ENCODE assay signal across 14 cellular contexts in genomic region chr9:22041792-22042191, GRCh38. TPM values are rescaled to one million over a fixed set of nuclear protein-coding genes. Genes with fewer than 3 reads are reported as not detected.
DNase-seq lines count a peak whose midpoint lies in the region; ATAC-seq and TF ChIP-seq lines count a peak whose summit lies in the region.
"Had no signal": no experiment of that assay in that cellular context is flagged by ENCODE, and none has a peak within 500 bp of the region (broad histone marks: within the 10 kb centered on the region; RNA-seq: fewer than 3 reads in every experiment).

No MANE protein-coding gene starts in this region.

- H3K9me2 ChIP-seq in SK-N-SH, result no peaks in the 10 kb centered on the region

- TF ChIP-seq CTCF in SK-N-SH (IDR thresholded peaks at IDR 0.05) (no peak), brain microvascular endothelial cell (IDR thresholded peaks at IDR 0.05; ENCODE audit: low read depth, low read length, missing control alignments) (no peak), upper lobe of right lung (IDR thresholded peaks at IDR 0.05) (no peak)

- H3K4me3 Mint-ChIP-seq in activated CD8-positive, alpha-beta memory T cell treated with anti-CD3 and anti-CD28 coated beads, Interleukin-2, amount 10 ng/mL, durations not matched to agents 7 days and 5 days, result no peak overlapping the region
- H3K4me3 Mint-ChIP-seq: natural killer cell had no signal

- no peaks in the 10 kb centered on the region for H4K20me1 ChIP-seq in SK-N-SH (ENCODE audit: insufficient read depth)

- H3K36me3 ChIP-seq in SK-N-SH (replicated peaks in 1 of 2; ENCODE audit: control insufficient read depth in 1 of 2, insufficient read depth in 2 of 2, low read length in 1 of 2), result no peaks in the 10 kb centered on the region
- H3K36me3 ChIP-seq in brain microvascular endothelial cell (replicated peaks), result no peaks in the 10 kb centered on the region
- no peaks in the 10 kb centered on the region for H3K36me3 ChIP-seq in upper lobe of right lung

- no peak for TF ChIP-seq EP300 in SK-N-SH (IDR thresholded peaks at IDR 0.05; ENCODE audit: borderline replicate concordance in 1 of 2, low read depth in 1 of 2, low read length in 1 of 2)

- H3K27ac ChIP-seq in SK-N-SH (ENCODE audit: low read depth in 2 of 2, low read length in 1 of 2) (peak overlapping the region in 1 of 2 experiments; percentile 64; a peak in 2 of 4 replicates), brain microvascular endothelial cell (peak overlapping the region; percentile 2), upper lobe of right lung (no peak overlapping the region)

- H3K27me3 Mint-ChIP-seq in activated CD8-positive, alpha-beta memory T cell treated with anti-CD3 and anti-CD28 coated beads, Interleukin-2, amount 10 ng/mL, durations not matched to agents 7 days and 5 days, result peaks cover 34% of the 10 kb centered on the region

- no peak overlapping the region for H3K9ac ChIP-seq in SK-N-SH

- H2AFZ ChIP-seq in SK-N-SH (ENCODE audit: low read depth), result no peak overlapping the region

- peaks cover 13% of the 10 kb centered on the region for H3F3A ChIP-seq in SK-N-SH (replicated peaks; ENCODE audit: insufficient read depth)

- H3K36me3 Mint-ChIP-seq in activated CD8-positive, alpha-beta memory T cell treated with anti-CD3 and anti-CD28 coated beads, Interleukin-2, amount 10 ng/mL, durations not matched to agents 7 days and 5 days, result peaks cover 2% of the 10 kb centered on the region
- H3K36me3 Mint-ChIP-seq: natural killer cell had no signal

- no peaks in the 10 kb centered on the region; a peak in 1 of 4 replicates for H3K4me1 ChIP-seq in SK-N-SH (ENCODE audit: control insufficient read depth in 1 of 2, insufficient read depth in 2 of 2, low read depth in 1 of 2, low read length in 1 of 2)
- H3K4me1 ChIP-seq in upper lobe of right lung, result peaks cover 9% of the 10 kb centered on the region

- ATAC-seq in SK-N-SH treated with all-trans-retinoic acid at 6 μM for 48 hours (peak; percentile 32), upper lobe of right lung (peak; percentile 96), GM18858 (IDR thresholded peaks at IDR 0.05; ENCODE audit: unreplicated experiment) (no peak), GM18873 (IDR thresholded peaks at IDR 0.05; ENCODE audit: low FRiP score, unreplicated experiment) (no peak)
- ATAC-seq in activated CD8-positive, alpha-beta memory T cell treated with anti-CD3 and anti-CD28 coated beads, Interleukin-2, amount 10 ng/mL, durations not matched to agents 7 days and 5 days, result no peak
- ATAC-seq: natural killer cell had no signal

- H3K4me2 ChIP-seq in SK-N-SH, result no peak overlapping the region

- H3K4me3 ChIP-seq in SK-N-SH (ENCODE audit: low read depth in 2 of 2, low read length in 1 of 2) (no peak overlapping the region), brain microvascular endothelial cell (ENCODE audit: low read depth, low read length) (no peak overlapping the region), upper lobe of right lung (no peak overlapping the region)

- TF ChIP-seq RAD21 in SK-N-SH (IDR thresholded peaks at IDR 0.05; ENCODE audit: low read length), result no peak

- no peak for DNase-seq in SK-N-SH
- DNase-seq in brain microvascular endothelial cell, result no peak
- peak; percentile 65 for DNase-seq in kidney tubule cell (ENCODE audit: low spot score)
- no peak for DNase-seq in upper lobe of right lung
- DNase-seq in activated CD8-positive, alpha-beta memory T cell treated with anti-CD3 and anti-CD28 coated beads, Interleukin-2, amount 10 ng/mL, durations not matched to agents 7 days and 5 days, result no peak
- DNase-seq: activated gamma-delta T cell treated with Interleukin-2 at 50 U/mL for 16 hours; GF-D8; Karpas-422; natural killer cell; stimulated activated CD4-positive, alpha-beta T cell treated with anti-CD3 and anti-CD28 coated beads, Interleukin-12 subunit alpha, Interleukin-12 subunit beta, amount 100 ng/mL, for 4 hours had no signal

- POLR2A ChIA-PET in SK-N-SH (lab: Yijun Ruan, JAX), result no interaction called here

- H3K27ac Mint-ChIP-seq in activated CD8-positive, alpha-beta memory T cell treated with anti-CD3 and anti-CD28 coated beads, Interleukin-2, amount 10 ng/mL, durations not matched to agents 7 days and 5 days, result no peak overlapping the region
- H3K27ac Mint-ChIP-seq: natural killer cell had no signal

- no peaks in the 10 kb centered on the region for H3K79me2 ChIP-seq in SK-N-SH (ENCODE audit: insufficient read depth)

- peaks cover 38% of the 10 kb centered on the region for H3K4me1 Mint-ChIP-seq in activated CD8-positive, alpha-beta memory T cell treated with anti-CD3 and anti-CD28 coated beads, Interleukin-2, amount 10 ng/mL, durations not matched to agents 7 days and 5 days
- H3K4me1 Mint-ChIP-seq: natural killer cell had no signal

- no peaks in the 10 kb centered on the region for H3K27me3 ChIP-seq in SK-N-SH (ENCODE audit: insufficient read depth)
- H3K27me3 ChIP-seq in brain microvascular endothelial cell (replicated peaks), result no peaks in the 10 kb centered on the region
- no peaks in the 10 kb centered on the region for H3K27me3 ChIP-seq in upper lobe of right lung

- CTCF ChIA-PET in SK-N-SH (lab: Yijun Ruan, JAX), result interaction anchor here (9.0 kb wide), 1 partner anchor 230 kb away, joined by 100 read pairs; no protein-coding TSS in a partner anchor
- CTCF ChIA-PET in activated CD8-positive, alpha-beta memory T cell treated with anti-CD3 and anti-CD28 coated beads, Interleukin-2, amount 10 ng/mL, durations not matched to agents 7 days and 5 days (lab: Charles Lee), result interaction anchor here (1.1 to 8.6 kb wide), 5 partner anchors 9 to 229 kb away, joined by 3 to 86 read pairs (median 9); partner anchors contain the start of gene CDKN2B

- no peaks in the 10 kb centered on the region for H3K9me3 Mint-ChIP-seq in activated CD8-positive, alpha-beta memory T cell treated with anti-CD3 and anti-CD28 coated beads, Interleukin-2, amount 10 ng/mL, durations not matched to agents 7 days and 5 days (ENCODE audit: low read depth)
- H3K9me3 Mint-ChIP-seq: natural killer cell had no signal

- in situ Hi-C loops in brain microvascular endothelial cell (cut with HindIII; ENCODE audit: low pct_ligation_motif_present, low sequenced_read_pairs), result loop anchor here (25.0 kb wide), 1 partner anchor 196 kb away; no protein-coding TSS in a partner anchor

- H3K9me3 ChIP-seq in SK-N-SH (no peaks in the 10 kb centered on the region), upper lobe of right lung (no peaks in the 10 kb centered on the region)

- intact Hi-C loops in upper lobe of right lung (cut with DNase I), result no loop called here

- no CpG with 5 or more reads among the region's 1 CpG for WGBS in SK-N-SH (ENCODE audit: low lambda C conversion rate)

TF ChIP-seq in SK-N-SH treated with all-trans-retinoic acid at 6 μM for 48 hours, 23 proteins besides CTCF, POLR2A, EP300 and RAD21 (continues in another document):
- no peak for TF ChIP-seq OSR1 (CRISPR knock-in tag; IDR thresholded peaks at IDR 0.05)
- TF ChIP-seq ISL1 (CRISPR knock-in tag; IDR thresholded peaks at IDR 0.05), result no peak

TF ChIP-seq in SK-N-SH, 30 proteins besides CTCF, POLR2A, EP300 and RAD21:
- TF ChIP-seq MEF2A (IDR thresholded peaks at IDR 0.05; ENCODE audit: borderline replicate concordance, low read depth) (no peak), CHD2 (IDR thresholded peaks at IDR 0.05; ENCODE audit: low read length, partially characterized antibody) (no peak), USF2 (IDR thresholded peaks at IDR 0.05; ENCODE audit: borderline replicate concordance, low read depth, low read length) (no peak)
TF ChIP-seq in SK-N-SH: peak in this region for 0.

RNA-seq across cellular contexts. Expression of gene CDKN2B, which starts 32.7 kb away (rescaled TPM):
- polyA plus RNA-seq in SK-N-SH (2012; rRNA removed), result 6.3 and 6.4 TPM in 2 replicates
- polyA plus RNA-seq in SK-N-SH (2012; cell fraction: cytosol; rRNA removed), result 6.8 and 6.9 TPM in 2 replicates
- 12.6 and 14.9 TPM in 2 replicates for polyA plus RNA-seq in SK-N-SH (2012; cell fraction: nucleus; rRNA removed)
- 31.3 TPM for total RNA-seq in upper lobe of right lung
- total RNA-seq in activated CD8-positive, alpha-beta memory T cell treated with anti-CD3 and anti-CD28 coated beads, Interleukin-2, amount 10 ng/mL, durations not matched to agents 7 days and 5 days, result 1 to 10 TPM in 1 of 2 experiments, under 1 TPM in 1; 0.93 to 5.9 TPM
- total RNA-seq: SK-MEL-5 had no signal

RNA-seq across cellular contexts. Expression of gene CDKN2B-AS1, which starts 47.2 kb away (rescaled TPM):
- 0.25 and 0.44 TPM in 2 replicates for polyA plus RNA-seq in SK-N-SH (2012; rRNA removed)
- polyA plus RNA-seq in SK-N-SH (2012; cell fraction: cytosol; rRNA removed), result 0.43 and 0.45 TPM in 2 replicates
- polyA plus RNA-seq in SK-N-SH (2012; cell fraction: nucleus; rRNA removed), result 0.35 and 1.1 TPM in 2 replicates
- total RNA-seq in upper lobe of right lung, result 2.3 TPM
- total RNA-seq in activated CD8-positive, alpha-beta memory T cell treated with anti-CD3 and anti-CD28 coated beads, Interleukin-2, amount 10 ng/mL, durations not matched to agents 7 days and 5 days, result 1 to 10 TPM; 3.3 to 3.4 TPM
- total RNA-seq: SK-MEL-5 had no signal

RNA-seq across cellular contexts. Expression of gene CDKN2A, which starts 47.6 kb away (rescaled TPM):
- 34.1 and 41.4 TPM in 2 replicates for polyA plus RNA-seq in SK-N-SH (2012; rRNA removed)
- 28.3 and 35.3 TPM in 2 replicates for polyA plus RNA-seq in SK-N-SH (2012; cell fraction: cytosol; rRNA removed)
- 31.9 and 66.5 TPM in 2 replicates for polyA plus RNA-seq in SK-N-SH (2012; cell fraction: nucleus; rRNA removed)
- total RNA-seq in upper lobe of right lung, result 5.1 TPM
- total RNA-seq in activated CD8-positive, alpha-beta memory T cell treated with anti-CD3 and anti-CD28 coated beads, Interleukin-2, amount 10 ng/mL, durations not matched to agents 7 days and 5 days, result 10 to 100 TPM; 16.9 to 34.1 TPM
- total RNA-seq: SK-MEL-5 had no signal

Comparison
In these comparisons a context has a peak if more than half of its experiments do, and no peak if none do; other contexts are left out.
1. ATAC-seq: peak in SK-N-SH treated with all-trans-retinoic acid at 6 μM for 48 hours (single experiment) and upper lobe of right lung (single experiment); none in activated CD8-positive, alpha-beta memory T cell treated with anti-CD3 and anti-CD28 coated beads, Interleukin-2, amount 10 ng/mL, durations not matched to agents 7 days and 5 days (single experiment), GM18858 (single experiment) and GM18873 (single experiment).